17 cellular contexts compared by ENCODE assay signal in the genomic region with DNA sequence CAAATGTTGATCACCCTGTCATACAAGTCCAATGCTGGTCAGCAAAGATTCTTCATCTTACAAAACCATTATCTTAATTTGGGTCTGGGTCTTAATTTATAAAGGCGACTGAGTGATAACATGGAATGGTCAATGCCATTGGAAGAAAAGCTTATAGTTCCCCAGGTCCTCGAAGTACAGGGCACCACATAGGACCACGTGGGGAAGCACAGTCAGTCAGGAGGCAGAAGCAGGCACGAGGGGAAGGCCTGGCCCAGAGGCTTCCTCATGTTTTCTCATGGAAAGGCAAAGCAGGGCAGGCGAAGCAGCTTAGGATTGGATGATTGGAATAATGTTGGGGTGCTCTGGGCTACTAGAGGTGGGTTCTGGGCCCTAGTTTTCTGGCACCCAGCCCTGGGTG.
DNase-seq lines count a peak whose midpoint lies in the region; ATAC-seq and TF ChIP-seq lines count a peak whose summit lies in the region.
"Had no signal": no experiment of that assay in that cellular context is flagged by ENCODE, and none has a peak within 500 bp of the region (broad histone marks: within the 10 kb centered on the region; RNA-seq: fewer than 3 reads in every experiment).

No MANE protein-coding gene starts in this region.

- no peak overlapping the region for H4K5ac ChIP-seq in IMR-90 (ENCODE audit: low read depth, low read length)

- WGBS in IMR-90 (ENCODE audit: extremely low coverage in 2 of 2, insufficient read length in 1 of 2), 2 experiments, result 90% methylated on average over 3 of the region's 5 CpGs; no CpG with 5 or more reads in 1 of the 2 experiments

- H3K79me1 ChIP-seq in IMR-90 (ENCODE audit: low read depth in 1 of 2, low read length in 2 of 2), result no peaks in the 10 kb centered on the region

- ATAC-seq in natural killer cell treated with Interleukin-12 subunit alpha and Interleukin-12 subunit beta and Interleukin-15 and Interleukin-18, amount 100 ng/mL, for 72 hours, result no peak
- no peak for ATAC-seq in natural killer cell
- ATAC-seq in IMR-90 (ENCODE audit: low read depth), result no peak
- no peak for ATAC-seq in central memory CD8-positive, alpha-beta T cell (replicated peaks; ENCODE audit: extremely low read depth, poor library complexity, severe bottlenecking)
- no peak for ATAC-seq in activated CD8-positive, alpha-beta T cell treated with anti-CD3 and anti-CD28 coated beads, Interleukin-2, amount 10 ng/mL, durations not matched to agents 7 days and 5 days
- ATAC-seq: HCT116 had no signal

- H4K20me1 ChIP-seq in IMR-90 (ENCODE audit: insufficient read depth, low read length), result no peaks in the 10 kb centered on the region

- 0 out of 2 replicates have a peak overlapping the region, but pooled peaks have one; percentile 28 for H3K56ac ChIP-seq in IMR-90 (ENCODE audit: extremely low read depth, insufficient read depth, low read length)

- H4K91ac ChIP-seq in IMR-90 (ENCODE audit: insufficient read depth, low read depth, low read length), result peak overlapping the region; percentile 35; the same call in 1 of the 2 replicates

- CTCF ChIA-PET in IMR-90 (lab: Yijun Ruan, JAX), result interaction anchor here (0.6 kb wide), 1 partner anchor 55 kb away, joined by 3 read pairs; no protein-coding TSS in a partner anchor
- CTCF ChIA-PET in activated CD8-positive, alpha-beta T cell treated with anti-CD3 and anti-CD28 coated beads, Interleukin-2, amount 10 ng/mL, durations not matched to agents 7 days and 5 days (lab: Charles Lee), result interaction anchor here (3.0 kb wide), 1 partner anchor 90 kb away, joined by 10 read pairs; no protein-coding TSS in a partner anchor

- 0 out of 2 replicates have a peak overlapping the region, but pooled peaks have one; percentile 48 for H3K14ac ChIP-seq in IMR-90 (replicated peaks; ENCODE audit: low read depth, low read length)

- no peaks in the 10 kb centered on the region for H3K36me3 ChIP-seq in IMR-90 (ENCODE audit: control insufficient read depth, insufficient read depth, low read length)
- no peaks in the 10 kb centered on the region for H3K36me3 ChIP-seq in effector memory CD4-positive, alpha-beta T cell (ENCODE audit: control insufficient read depth, insufficient read depth, low read length)
- H3K36me3 ChIP-seq: BE2C had no signal

- intact Hi-C loops in natural killer cell (cut with micrococcal nuclease) (no loop called here), IMR-90 (cut with micrococcal nuclease) (no loop called here)

- peak overlapping the region; percentile 13 for H3K4me3 Mint-ChIP-seq in natural killer cell treated with Interleukin-12 subunit alpha and Interleukin-12 subunit beta and Interleukin-15 and Interleukin-18, amount 100 ng/mL, for 72 hours
- no peak overlapping the region for H3K4me3 Mint-ChIP-seq in natural killer cell
- H3K4me3 Mint-ChIP-seq in central memory CD8-positive, alpha-beta T cell, result no peak overlapping the region
- no peak overlapping the region for H3K4me3 Mint-ChIP-seq in activated CD8-positive, alpha-beta T cell treated with anti-CD3 and anti-CD28 coated beads, Interleukin-2, amount 10 ng/mL, durations not matched to agents 7 days and 5 days
- H3K4me3 Mint-ChIP-seq: CD4-positive, CD25-positive, alpha-beta regulatory T cell; CD8-positive, alpha-beta memory T cell; IgD-negative memory B cell had no signal

- H2BK20ac ChIP-seq in IMR-90 (ENCODE audit: low read depth, low read length), result peak overlapping the region; percentile 78; the same call in 1 of the 2 replicates

- H3K9me3 Mint-ChIP-seq in natural killer cell treated with Interleukin-12 subunit alpha and Interleukin-12 subunit beta and Interleukin-15 and Interleukin-18, amount 100 ng/mL, for 72 hours, result no peaks in the 10 kb centered on the region
- H3K9me3 Mint-ChIP-seq in natural killer cell, result no peaks in the 10 kb centered on the region
- H3K9me3 Mint-ChIP-seq in central memory CD8-positive, alpha-beta T cell, result no peaks in the 10 kb centered on the region
- H3K9me3 Mint-ChIP-seq in activated CD8-positive, alpha-beta T cell treated with anti-CD3 and anti-CD28 coated beads, Interleukin-2, amount 10 ng/mL, durations not matched to agents 7 days and 5 days (ENCODE audit: insufficient read depth), result no peaks in the 10 kb centered on the region
- H3K9me3 Mint-ChIP-seq: CD8-positive, alpha-beta memory T cell; IgD-negative memory B cell had no signal

- no peak for TF ChIP-seq RAD21 in IMR-90 (IDR thresholded peaks at IDR 0.05; ENCODE audit: low read length)

- no peaks in the 10 kb centered on the region for H3K27me3 Mint-ChIP-seq in natural killer cell treated with Interleukin-12 subunit alpha and Interleukin-12 subunit beta and Interleukin-15 and Interleukin-18, amount 100 ng/mL, for 72 hours
- H3K27me3 Mint-ChIP-seq in natural killer cell (ENCODE audit: low read depth in 2 of 2), result no peaks in the 10 kb centered on the region
- H3K27me3 Mint-ChIP-seq in central memory CD8-positive, alpha-beta T cell, result no peaks in the 10 kb centered on the region
- H3K27me3 Mint-ChIP-seq in activated CD8-positive, alpha-beta T cell treated with anti-CD3 and anti-CD28 coated beads, Interleukin-2, amount 10 ng/mL, durations not matched to agents 7 days and 5 days (ENCODE audit: low read depth), result peaks cover 2% of the 10 kb centered on the region

- H3K4me2 ChIP-seq in IMR-90 (ENCODE audit: low read depth, low read length), result no peak overlapping the region

- H3K36me3 Mint-ChIP-seq in natural killer cell treated with Interleukin-12 subunit alpha and Interleukin-12 subunit beta and Interleukin-15 and Interleukin-18, amount 100 ng/mL, for 72 hours, result no peaks in the 10 kb centered on the region
- no peaks in the 10 kb centered on the region for H3K36me3 Mint-ChIP-seq in natural killer cell
- H3K36me3 Mint-ChIP-seq in central memory CD8-positive, alpha-beta T cell (ENCODE audit: insufficient read depth), result peaks cover 2% of the 10 kb centered on the region
- peaks cover 12% of the 10 kb centered on the region for H3K36me3 Mint-ChIP-seq in activated CD8-positive, alpha-beta T cell treated with anti-CD3 and anti-CD28 coated beads, Interleukin-2, amount 10 ng/mL, durations not matched to agents 7 days and 5 days (ENCODE audit: low read depth)
- H3K36me3 Mint-ChIP-seq: CD4-positive, CD25-positive, alpha-beta regulatory T cell; CD8-positive, alpha-beta memory T cell; IgD-negative memory B cell had no signal

- no peak overlapping the region for H2BK5ac ChIP-seq in IMR-90 (ENCODE audit: low read depth, low read length, poor library complexity, severe bottlenecking)

- H2AFZ ChIP-seq in IMR-90 (replicated peaks; ENCODE audit: low read length, poor library complexity), result peak overlapping the region; percentile 34
- H2AFZ ChIP-seq: GM23248 had no signal

- POLR2A ChIA-PET in IMR-90 (lab: Charles Lee; ENCODE audit: unreplicated experiment), result no interaction called here
- POLR2A ChIA-PET in activated CD8-positive, alpha-beta T cell treated with anti-CD3 and anti-CD28 coated beads, Interleukin-2, amount 10 ng/mL, durations not matched to agents 7 days and 5 days (lab: Charles Lee), result no interaction called here

- peak overlapping the region in 1 of 2 experiments; percentile 55; a peak in 1 of 4 replicates for H4K8ac ChIP-seq in IMR-90 (ENCODE audit: low read depth in 2 of 2, low read length in 2 of 2)

- TF ChIP-seq POLR2A in IMR-90 (IDR thresholded peaks at IDR 0.05; ENCODE audit: low read depth, low read length), result no peak

- H3K27ac Mint-ChIP-seq in natural killer cell treated with Interleukin-12 subunit alpha and Interleukin-12 subunit beta and Interleukin-15 and Interleukin-18, amount 100 ng/mL, for 72 hours, result peak overlapping the region; percentile 82 to 97
- no peak overlapping the region for H3K27ac Mint-ChIP-seq in natural killer cell
- peak overlapping the region; percentile 23 for H3K27ac Mint-ChIP-seq in central memory CD8-positive, alpha-beta T cell (ENCODE audit: low read depth)
- H3K27ac Mint-ChIP-seq in activated CD8-positive, alpha-beta T cell treated with anti-CD3 and anti-CD28 coated beads, Interleukin-2, amount 10 ng/mL, durations not matched to agents 7 days and 5 days, result no peak overlapping the region
- H3K27ac Mint-ChIP-seq: CD4-positive, CD25-positive, alpha-beta regulatory T cell; CD8-positive, alpha-beta memory T cell; IgD-negative memory B cell had no signal

- dilution Hi-C loops in IMR-90 (cut with HindIII; ENCODE audit: low sequenced_read_pairs, unreplicated experiment), result no loop called here

- H3K9ac ChIP-seq in IMR-90 (ENCODE audit: low read depth, low read length), result no peak overlapping the region
- H3K9ac ChIP-seq: GM23248 had no signal

- TF ChIP-seq CTCF in natural killer cell (IDR thresholded peaks at IDR 0.05) (no peak), IMR-90 (conservative IDR thresholded peaks at IDR 0.05; ENCODE audit: low read depth, low read length) (no peak)

- H3K9me1 ChIP-seq in IMR-90 (ENCODE audit: insufficient read depth, low read length), result 0 out of 2 replicates have a peak, but pooled peaks cover 3% of the 10 kb centered on the region

- peaks cover 7% of the 10 kb centered on the region; the same call in 1 of the 2 replicates for H3K4me1 ChIP-seq in IMR-90 (ENCODE audit: control insufficient read depth, insufficient read depth, low read length)
- peaks cover 10% of the 10 kb centered on the region for H3K4me1 ChIP-seq in effector memory CD4-positive, alpha-beta T cell (ENCODE audit: control insufficient read depth, insufficient read depth, low read length, poor library complexity, severe bottlenecking)
- H3K4me1 ChIP-seq: BE2C had no signal

- in situ Hi-C loops in IMR-90 (cut with MboI; ENCODE audit: low sequenced_read_pairs), result no loop called here

- H3K27me3 ChIP-seq in IMR-90 (ENCODE audit: control insufficient read depth, insufficient read depth, low read length), result no peaks in the 10 kb centered on the region
- H3K27me3 ChIP-seq in effector memory CD4-positive, alpha-beta T cell (replicated peaks; ENCODE audit: control insufficient read depth, insufficient read depth, low read length, poor library complexity, severe bottlenecking), result no peaks in the 10 kb centered on the region
- H3K27me3 ChIP-seq: BE2C had no signal

- no peak overlapping the region for H3K4me3 ChIP-seq in IMR-90 (ENCODE audit: insufficient read depth, low read depth, low read length)
- H3K4me3 ChIP-seq in effector memory CD4-positive, alpha-beta T cell (ENCODE audit: insufficient read depth, low read depth, low read length, poor library complexity, severe bottlenecking), result no peak overlapping the region
- H3K4me3 ChIP-seq: GM23248 had no signal

- BruUV-seq in IMR-90 (replicated peaks; lab: Mats Ljungman, UMichigan), result no TSS peak

- H3K4ac ChIP-seq in IMR-90 (ENCODE audit: low read depth, low read length), result peak overlapping the region; percentile 66

- H3K23ac ChIP-seq in IMR-90 (ENCODE audit: low read depth, low read length), result no peak overlapping the region

- H3K4me1 Mint-ChIP-seq in natural killer cell treated with Interleukin-12 subunit alpha and Interleukin-12 subunit beta and Interleukin-15 and Interleukin-18, amount 100 ng/mL, for 72 hours (ENCODE audit: low read depth in 2 of 2), result peaks cover 70 to 71% of the 10 kb centered on the region in 2 donors
- H3K4me1 Mint-ChIP-seq in natural killer cell, result peaks cover 17 to 18% of the 10 kb centered on the region in 2 donors
- peaks cover 17% of the 10 kb centered on the region for H3K4me1 Mint-ChIP-seq in central memory CD8-positive, alpha-beta T cell
- H3K4me1 Mint-ChIP-seq in activated CD8-positive, alpha-beta T cell treated with anti-CD3 and anti-CD28 coated beads, Interleukin-2, amount 10 ng/mL, durations not matched to agents 7 days and 5 days (ENCODE audit: low read depth), result peaks cover 69% of the 10 kb centered on the region

- H2BK15ac ChIP-seq in IMR-90 (ENCODE audit: low read depth, low read length), result peak overlapping the region; percentile 70

- peak overlapping the region; percentile 20; the same call in 1 of the 2 replicates for H3K18ac ChIP-seq in IMR-90 (ENCODE audit: low read depth, low read length)

- H2AK5ac ChIP-seq in IMR-90 (ENCODE audit: low read depth, low read length), result peak overlapping the region; percentile 64; the same call in 1 of the 2 replicates

- DNase-seq in natural killer cell treated with Interleukin-12 subunit alpha and Interleukin-12 subunit beta and Interleukin-15 and Interleukin-18, amount 100 ng/mL, for 72 hours (ENCODE audit: low spot score), result no peak
- no peak for DNase-seq in natural killer cell
- no peak for DNase-seq in IMR-90
- no peak for DNase-seq in central memory CD8-positive, alpha-beta T cell (ENCODE audit: low spot score in 2 of 2)
- no peak for DNase-seq in NCI-H2107 treated with DMSO at 0.1 percent for 48 hours (lab: John Stamatoyannopoulos, UW; ENCODE audit: unreplicated experiment)
- DNase-seq in effector memory CD4-positive, alpha-beta T cell, result no peak
- DNase-seq in activated CD8-positive, alpha-beta T cell treated with anti-CD3 and anti-CD28 coated beads, Interleukin-2, amount 10 ng/mL, durations not matched to agents 7 days and 5 days, result no peak
- DNase-seq: ACHN; BE2C; C1 segment of cervical spinal cord; CD8-positive, alpha-beta memory T cell; COR-L47; H7 had no signal

- H3K9me3 ChIP-seq in IMR-90 (ENCODE audit: control insufficient read depth, insufficient read depth, low read length), result no peaks in the 10 kb centered on the region; the same call in 1 of the 2 replicates
- H3K9me3 ChIP-seq in effector memory CD4-positive, alpha-beta T cell (ENCODE audit: control insufficient read depth, low read length), result no peaks in the 10 kb centered on the region
- H3K9me3 ChIP-seq: BE2C had no signal

- no peak overlapping the region for H2AK9ac ChIP-seq in IMR-90 (replicated peaks; ENCODE audit: low read depth, low read length, poor library complexity)

- no peak overlapping the region for H3K27ac ChIP-seq in IMR-90 (ENCODE audit: insufficient read depth, low read length)
- no peak overlapping the region for H3K27ac ChIP-seq in effector memory CD4-positive, alpha-beta T cell (ENCODE audit: insufficient read depth, low read length, poor library complexity, severe bottlenecking)
- H3K27ac ChIP-seq: GM23248 had no signal

- peak overlapping the region; percentile 68 for H2BK120ac ChIP-seq in IMR-90 (ENCODE audit: low read depth, low read length)

Comparison
In these comparisons a context has a peak if more than half of its experiments do, and no peak if none do; other contexts are left out.
1. H3K27ac Mint-ChIP-seq: peak in natural killer cell treated with Interleukin-12 subunit alpha and Interleukin-12 subunit beta and Interleukin-15 and Interleukin-18, amount 100 ng/mL, for 72 hours (2 of 2) and central memory CD8-positive, alpha-beta T cell (single experiment); none in natural killer cell (0 of 2) and activated CD8-positive, alpha-beta T cell treated with anti-CD3 and anti-CD28 coated beads, Interleukin-2, amount 10 ng/mL, durations not matched to agents 7 days and 5 days (single experiment).